ENCODE assay signal across 18 cellular contexts in the genomic region with DNA sequence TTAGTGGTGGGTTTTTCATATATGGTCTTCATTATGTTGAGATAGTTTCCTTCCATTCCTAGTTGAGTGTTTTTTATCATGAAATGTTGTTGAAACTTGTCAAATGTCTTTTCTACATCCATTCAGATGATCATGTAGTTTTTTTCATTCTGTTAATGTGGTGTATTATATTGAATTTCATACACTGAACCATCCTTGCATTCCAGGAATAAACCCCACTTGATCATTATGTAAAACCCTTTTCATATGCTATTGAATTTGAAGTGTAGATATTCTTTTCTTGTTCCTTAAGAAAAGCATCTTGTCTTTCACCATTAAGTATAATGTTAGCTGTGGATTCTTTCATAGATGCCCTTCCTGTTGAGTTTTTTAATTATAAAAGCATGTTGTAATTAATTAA.
"Had no signal": no experiment of that assay in that cellular context is flagged by ENCODE, and none has a peak within 500 bp of the region (broad histone marks: within the 10 kb centered on the region; RNA-seq: fewer than 3 reads in every experiment).

No MANE protein-coding gene starts in this region.

- DNase-seq: activated CD4-positive, alpha-beta T cell treated with anti-CD3 and anti-CD28 coated beads for 48 hours; activated CD8-positive, alpha-beta T cell treated with anti-CD3 and anti-CD28 coated beads for 36 hours; activated effector memory CD4-positive, alpha-beta T cell treated with anti-CD3 and anti-CD28 coated beads, Interleukin-2, amount 50 U/mL, for 16 hours; activated T-cell treated with anti-CD3 and anti-CD28 coated beads, Interleukin-2, amount 50 U/mL, for 48 hours; effector CD8-positive, alpha-beta T cell; heart left ventricle; left cardiac atrium; midbrain; right cardiac atrium; small intestine; stimulated activated CD4-positive, alpha-beta T cell treated with anti-CD3 and anti-CD28 coated beads, Interleukin-4, amount 100 ng/mL, for 4 hours; stimulated activated CD8-positive, alpha-beta memory T cell treated with anti-CD3 and anti-CD28 coated beads, Interleukin-4, amount 100 ng/mL, for 48 hours; upper lobe of left lung had no signal

- H3K27ac ChIP-seq: heart left ventricle, prostate gland, upper lobe of left lung had no signal

- H3K9me3 ChIP-seq: prostate gland had no signal

- H3K27me3 Mint-ChIP-seq: activated CD8-positive, alpha-beta T cell treated with anti-CD3 and anti-CD28 coated beads for 36 hours; activated naive CD8-positive, alpha-beta T cell; stimulated activated naive CD8-positive, alpha-beta T cell treated with anti-CD3 and anti-CD28 coated beads, Interleukin-15, Interleukin-2, amounts not matched to agents 100 ng/mL and 50 ng/mL, for 24 hours had no signal

- H3K4me1 ChIP-seq: prostate gland had no signal

- H3K36me3 ChIP-seq: prostate gland had no signal

- ATAC-seq: activated CD8-positive, alpha-beta T cell treated with anti-CD3 and anti-CD28 coated beads for 36 hours; heart left ventricle; left cardiac atrium; right cardiac atrium; WTC11 had no signal

- H3K4me3 Mint-ChIP-seq: activated CD8-positive, alpha-beta T cell treated with anti-CD3 and anti-CD28 coated beads for 36 hours; activated naive CD8-positive, alpha-beta T cell; stimulated activated naive CD8-positive, alpha-beta T cell treated with anti-CD3 and anti-CD28 coated beads, Interleukin-15, Interleukin-2, amounts not matched to agents 100 ng/mL and 50 ng/mL, for 24 hours; WTC11 had no signal

- H3K27me3 ChIP-seq: heart left ventricle, upper lobe of left lung had no signal

- H3K27ac Mint-ChIP-seq: activated CD8-positive, alpha-beta T cell treated with anti-CD3 and anti-CD28 coated beads for 36 hours; activated naive CD8-positive, alpha-beta T cell; stimulated activated naive CD8-positive, alpha-beta T cell treated with anti-CD3 and anti-CD28 coated beads, Interleukin-15, Interleukin-2, amounts not matched to agents 100 ng/mL and 50 ng/mL, for 24 hours; WTC11 had no signal

- H3K4me3 ChIP-seq: heart left ventricle, lung, prostate gland, upper lobe of left lung had no signal
